ENCODE assay signal across 32 cellular contexts in the genomic region with DNA sequence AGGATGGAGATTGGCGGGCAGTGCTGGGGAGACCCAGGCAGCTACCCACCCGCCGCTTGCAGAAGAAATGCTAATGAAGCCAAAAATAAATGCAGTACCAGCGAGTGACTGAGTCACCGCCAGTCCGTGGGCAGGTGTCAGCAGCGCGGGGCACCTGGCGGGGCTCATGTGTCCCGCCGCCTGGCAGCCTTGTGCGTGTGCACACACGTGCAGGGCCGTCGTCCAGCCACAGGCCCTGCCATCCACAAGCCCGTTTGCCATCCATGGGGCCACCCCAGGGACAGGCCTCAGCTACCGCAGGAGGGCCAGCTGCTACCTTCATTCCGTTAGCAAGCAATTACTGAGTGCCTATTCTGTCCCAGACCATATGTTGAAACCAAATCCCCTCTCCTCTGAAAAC. TPM values are rescaled to one million over a fixed set of nuclear protein-coding genes. Genes with fewer than 3 reads are reported as not detected.
A peak's percentile ranks its signal among the peaks of the same experiment; 100 is the strongest.
DNase-seq lines count a peak whose midpoint lies in the region; ATAC-seq and TF ChIP-seq lines count a peak whose summit lies in the region.
"Had no signal": no experiment of that assay in that cellular context is flagged by ENCODE, and none has a peak within 500 bp of the region (broad histone marks: within the 10 kb centered on the region; RNA-seq: fewer than 3 reads in every experiment).

No MANE protein-coding gene starts in this region.

- H3K9me3 ChIP-seq in vagina = peaks cover 12% of the 10 kb centered on the region

- intact Hi-C loops in vagina (cut with DNase I) = no loop called here

- TF ChIP-seq CTCF in glutamatergic neuron (IDR thresholded peaks at IDR 0.05; ENCODE audit: partially characterized antibody, unreplicated experiment) = no peak
- TF ChIP-seq CTCF in GM20000 (IDR thresholded peaks at IDR 0.05; ENCODE audit: extremely low read depth, missing control alignments) = no peak
- no peak for TF ChIP-seq CTCF in vagina (IDR thresholded peaks at IDR 0.05)

- H3K4me3 Mint-ChIP-seq in glutamatergic neuron (ENCODE audit: unreplicated experiment) = peak overlapping the region; percentile 18
- H3K4me3 Mint-ChIP-seq: activated CD4-positive, alpha-beta T cell treated with anti-CD3 and anti-CD28 coated beads for 36 hours; CD4-positive, alpha-beta T cell; H9; naive thymus-derived CD8-positive, alpha-beta T cell had no signal

- H3K4me1 ChIP-seq in vagina = no peaks in the 10 kb centered on the region
- H3K4me1 ChIP-seq: adrenal gland, breast epithelium, esophagus squamous epithelium, left ventricle myocardium inferior had no signal

- peak overlapping the region; percentile 89 for H3K27ac Mint-ChIP-seq in glutamatergic neuron (ENCODE audit: unreplicated experiment)
- H3K27ac Mint-ChIP-seq: activated CD4-positive, alpha-beta T cell treated with anti-CD3 and anti-CD28 coated beads for 36 hours; CD4-positive, alpha-beta T cell; H9; naive thymus-derived CD8-positive, alpha-beta T cell had no signal

- H3K27ac ChIP-seq in vagina = no peak overlapping the region
- H3K27ac ChIP-seq: 22Rv1, adrenal gland, breast epithelium, esophagus squamous epithelium, left ventricle myocardium inferior, RWPE1 had no signal

- ATAC-seq in GM21360 (IDR thresholded peaks at IDR 0.05; ENCODE audit: unreplicated experiment) = no peak
- ATAC-seq: activated CD4-positive, alpha-beta T cell treated with anti-CD3 and anti-CD28 coated beads for 36 hours; naive thymus-derived CD8-positive, alpha-beta T cell had no signal

- no peaks in the 10 kb centered on the region for H3K27me3 ChIP-seq in vagina

- DNase-seq in DMS53 (lab: John Stamatoyannopoulos, UW) = peak; percentile 61
- DNase-seq in DMS53 treated with DMSO at 0.1 percent for 48 hours (lab: John Stamatoyannopoulos, UW; ENCODE audit: unreplicated experiment) = no peak
- DNase-seq in NCI-H82 (lab: John Stamatoyannopoulos, UW) = peak; percentile 86
- DNase-seq in glutamatergic neuron = peak; percentile 66
- peak; percentile 30 for DNase-seq in superior temporal gyrus (ENCODE audit: extremely low spot score)
- DNase-seq in GM20000 (ENCODE audit: low spot score) = no peak
- DNase-seq in vagina (ENCODE audit: extremely low spot score in 2 of 2) = no peak
- DNase-seq: activated CD4-positive, alpha-beta T cell treated with anti-CD3 and anti-CD28 coated beads for 36 hours; activated naive CD4-positive, alpha-beta T cell; activated T-cell treated with anti-CD3 and anti-CD28 coated beads, Interleukin-2, amount 50 U/mL, for 48 hours; adrenal gland; CD4-positive, alpha-beta T cell; DMS153; esophagus squamous epithelium; GF-D8; H9; hippocampal formation; Karpas-422; left ventricle myocardium inferior; naive thymus-derived CD8-positive, alpha-beta T cell; NCI-H2029; NCI-H510A; SK-N-SH; stimulated activated CD4-positive, alpha-beta T cell treated with anti-CD3 and anti-CD28 coated beads, Interleukin-4, amount 100 ng/mL, for 1 hour; stimulated activated naive CD4-positive, alpha-beta T cell; T-helper 2 cell had no signal

- no peak for TF ChIP-seq POLR2A in vagina (IDR thresholded peaks at IDR 0.05)

- peaks cover 25% of the 10 kb centered on the region for H3K9me3 Mint-ChIP-seq in glutamatergic neuron (ENCODE audit: unreplicated experiment)

- H3K27me3 Mint-ChIP-seq in glutamatergic neuron (ENCODE audit: unreplicated experiment) = peaks cover 20% of the 10 kb centered on the region

- peaks cover 23% of the 10 kb centered on the region for H3K36me3 Mint-ChIP-seq in glutamatergic neuron (ENCODE audit: unreplicated experiment)

- H3K4me3 ChIP-seq in vagina = no peak overlapping the region
- H3K4me3 ChIP-seq: adrenal gland, breast epithelium, esophagus squamous epithelium, left ventricle myocardium inferior had no signal

- H3K36me3 ChIP-seq in vagina = no peaks in the 10 kb centered on the region
- H3K36me3 ChIP-seq: adrenal gland, breast epithelium, esophagus squamous epithelium, left ventricle myocardium inferior had no signal

- peaks cover 7% of the 10 kb centered on the region for H3K4me1 Mint-ChIP-seq in glutamatergic neuron (ENCODE audit: low read depth, unreplicated experiment)
- H3K4me1 Mint-ChIP-seq: activated CD4-positive, alpha-beta T cell treated with anti-CD3 and anti-CD28 coated beads for 36 hours; H9; naive thymus-derived CD8-positive, alpha-beta T cell had no signal

RNA-seq across cellular contexts. Expression of a gene that starts 20.5 kb away (rescaled TPM):
- 186 TPM for total RNA-seq in glutamatergic neuron (ENCODE audit: unreplicated experiment)
- total RNA-seq in vagina = not detected
- total RNA-seq: activated CD4-positive, alpha-beta T cell treated with anti-CD3 and anti-CD28 coated beads for 36 hours; breast epithelium; CD4-positive, alpha-beta T cell; esophagus squamous epithelium; left ventricle myocardium inferior; mesenteric fat pad; naive thymus-derived CD8-positive, alpha-beta T cell; omental fat pad had no signal

RNA-seq across cellular contexts. Expression of a gene that starts 29.0 kb away (rescaled TPM):
- total RNA-seq in glutamatergic neuron (ENCODE audit: unreplicated experiment) (5.5 TPM), vagina (12.5 TPM)

RNA-seq across cellular contexts. Expression of a gene that starts 40.2 kb away (rescaled TPM):
- 73.5 TPM for total RNA-seq in glutamatergic neuron (ENCODE audit: unreplicated experiment)
- total RNA-seq in vagina = 61.6 TPM

RNA-seq across cellular contexts. Expression of a gene that starts 40.3 kb away (rescaled TPM):
- 20.5 TPM for total RNA-seq in glutamatergic neuron (ENCODE audit: unreplicated experiment)
- total RNA-seq in vagina = 18.9 TPM

RNA-seq across cellular contexts. Expression of a gene that starts 40.9 kb away (rescaled TPM):
- total RNA-seq in glutamatergic neuron (ENCODE audit: unreplicated experiment) (7.2 TPM), vagina (not detected)
- total RNA-seq: activated CD4-positive, alpha-beta T cell treated with anti-CD3 and anti-CD28 coated beads for 36 hours; CD4-positive, alpha-beta T cell; naive thymus-derived CD8-positive, alpha-beta T cell had no signal

Comparison
In these comparisons a context has a peak if more than half of its experiments do, and no peak if none do; other contexts are left out.
1. DNase-seq: peak in DMS53 (single experiment), NCI-H82 (single experiment), glutamatergic neuron (single experiment) and superior temporal gyrus (single experiment); none in DMS53 treated with DMSO at 0.1 percent for 48 hours (single experiment), GM20000 (single experiment) and vagina (0 of 2).
2. RNA of a gene that starts 20.5 kb away (total RNA-seq): 186 TPM in glutamatergic neuron (single experiment); not detected in vagina (single experiment); every median in the first group is over 100 times any median in the second.